Comparison of ENCODE assay signal across 28 cellular contexts in the genomic region with DNA sequence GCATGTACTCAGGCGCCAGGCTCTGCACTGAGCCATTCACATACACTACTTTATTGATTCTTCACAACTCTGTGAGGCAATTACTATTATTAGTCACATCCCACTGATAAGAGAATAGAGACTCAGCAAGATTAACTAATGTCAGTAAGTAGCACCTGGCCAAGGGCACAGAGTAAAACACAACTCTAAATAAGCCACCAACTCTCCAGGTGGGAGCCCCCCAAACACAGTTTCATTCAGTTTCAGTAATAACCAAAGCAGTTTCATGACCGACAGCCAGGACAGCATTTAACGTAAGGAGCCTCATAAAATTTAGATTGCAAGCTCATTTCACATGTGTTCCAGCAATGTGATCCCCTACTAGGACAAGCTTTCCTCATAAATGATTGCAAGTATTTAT.
"Had no signal": no experiment of that assay in that cellular context is flagged by ENCODE, and none has a peak within 500 bp of the region (broad histone marks: within the 10 kb centered on the region; RNA-seq: fewer than 3 reads in every experiment).

No MANE protein-coding gene starts in this region.

- H3K36me3 Mint-ChIP-seq: natural killer cell treated with Interleukin-12 subunit alpha and Interleukin-12 subunit beta and Interleukin-15 and Interleukin-18, amount 100 ng/mL, for 72 hours; stimulated activated naive B cell treated with anti-CD40 and anti-IgM and Interleukin-4, amounts not matched to agents 10 μg/mL and 1 μg/mL and 100 μg/mL, for 72 hours had no signal

- H3K4me2 ChIP-seq: hepatocyte, smooth muscle cell had no signal

- H3K4me3 Mint-ChIP-seq: naive thymus-derived CD4-positive, alpha-beta T cell; natural killer cell treated with Interleukin-12 subunit alpha and Interleukin-12 subunit beta and Interleukin-15 and Interleukin-18, amount 100 ng/mL, for 72 hours; stimulated activated naive B cell treated with anti-CD40 and anti-IgM and Interleukin-4, amounts not matched to agents 10 μg/mL and 1 μg/mL and 100 μg/mL, for 72 hours had no signal

- H3K9me3 Mint-ChIP-seq: naive thymus-derived CD4-positive, alpha-beta T cell had no signal

- H3K4me1 ChIP-seq: left ventricle myocardium inferior, prostate gland, sigmoid colon, stomach, suprapubic skin, tibial artery, upper lobe of right lung had no signal

- DNase-seq: islet precursor cell; left ventricle myocardium inferior; mesendoderm; midbrain; mucosa of descending colon; naive thymus-derived CD4-positive, alpha-beta T cell; ovary; posterior cingulate gyrus; retina; right cardiac atrium; sigmoid colon; stimulated activated CD4-positive, alpha-beta T cell treated with anti-CD3 and anti-CD28 coated beads, Interleukin-1b, Interleukin-23, amount 100 ng/mL, for 48 hours; stimulated activated CD4-positive, alpha-beta T cell treated with anti-CD3 and anti-CD28 coated beads, Interleukin-2, amount 100 ng/mL, for 48 hours; stimulated activated CD4-positive, alpha-beta T cell treated with anti-CD3 and anti-CD28 coated beads, Interleukin-4, amount 100 ng/mL, for 4 hours; stimulated activated naive B cell treated with anti-CD40 and anti-IgM and Interleukin-4, amounts not matched to agents 10 μg/mL and 1 μg/mL and 100 μg/mL, for 72 hours; stimulated activated naive CD8-positive, alpha-beta T cell treated with anti-CD3 and anti-CD28 coated beads, Interleukin-15, Interleukin-2, amounts not matched to agents 100 U/mL and 50 U/mL, for 24 hours; stomach; tibial artery; trophoblast cell; upper lobe of right lung had no signal

- H3K4me1 Mint-ChIP-seq: naive thymus-derived CD4-positive, alpha-beta T cell; stimulated activated naive B cell treated with anti-CD40 and anti-IgM and Interleukin-4, amounts not matched to agents 10 μg/mL and 1 μg/mL and 100 μg/mL, for 72 hours had no signal

- H2AFZ ChIP-seq: hepatocyte had no signal

- H3K27ac Mint-ChIP-seq: naive thymus-derived CD4-positive, alpha-beta T cell; natural killer cell treated with Interleukin-12 subunit alpha and Interleukin-12 subunit beta and Interleukin-15 and Interleukin-18, amount 100 ng/mL, for 72 hours; stimulated activated naive B cell treated with anti-CD40 and anti-IgM and Interleukin-4, amounts not matched to agents 10 μg/mL and 1 μg/mL and 100 μg/mL, for 72 hours had no signal

- ATAC-seq: mucosa of descending colon; naive thymus-derived CD4-positive, alpha-beta T cell; natural killer cell treated with Interleukin-12 subunit alpha and Interleukin-12 subunit beta and Interleukin-15 and Interleukin-18, amount 100 ng/mL, for 72 hours; right cardiac atrium; stimulated activated naive B cell treated with anti-CD40 and anti-IgM and Interleukin-4, amounts not matched to agents 10 μg/mL and 1 μg/mL and 100 μg/mL, for 72 hours; stimulated activated naive CD8-positive, alpha-beta T cell treated with anti-CD3 and anti-CD28 coated beads, Interleukin-15, Interleukin-2, amounts not matched to agents 100 U/mL and 50 U/mL, for 24 hours; upper lobe of right lung had no signal

- H3K36me3 ChIP-seq: left ventricle myocardium inferior, ovary, prostate gland, sigmoid colon, stomach, suprapubic skin, thoracic aorta, tibial artery, upper lobe of right lung had no signal

- H3K27me3 ChIP-seq: hepatocyte, ovary, sigmoid colon, stomach, suprapubic skin, tibial artery, upper lobe of right lung had no signal

- H3K4me3 ChIP-seq: hepatocyte, left ventricle myocardium inferior, lung, mucosa of descending colon, ovary, prostate gland, sigmoid colon, smooth muscle cell, stomach, suprapubic skin, thoracic aorta, tibial artery, upper lobe of right lung had no signal

- H3K9me3 ChIP-seq: left ventricle myocardium inferior, mucosa of descending colon, ovary, prostate gland, sigmoid colon, stomach, suprapubic skin, thoracic aorta, tibial artery, upper lobe of right lung had no signal

- H3K79me2 ChIP-seq: hepatocyte had no signal

- H3K27ac ChIP-seq: hepatocyte, left ventricle myocardium inferior, ovary, prostate gland, sigmoid colon, stomach, suprapubic skin, thoracic aorta, tibial artery, upper lobe of right lung had no signal

- FAIRE-seq: urothelium cell line had no signal
